In the genomic region with DNA sequence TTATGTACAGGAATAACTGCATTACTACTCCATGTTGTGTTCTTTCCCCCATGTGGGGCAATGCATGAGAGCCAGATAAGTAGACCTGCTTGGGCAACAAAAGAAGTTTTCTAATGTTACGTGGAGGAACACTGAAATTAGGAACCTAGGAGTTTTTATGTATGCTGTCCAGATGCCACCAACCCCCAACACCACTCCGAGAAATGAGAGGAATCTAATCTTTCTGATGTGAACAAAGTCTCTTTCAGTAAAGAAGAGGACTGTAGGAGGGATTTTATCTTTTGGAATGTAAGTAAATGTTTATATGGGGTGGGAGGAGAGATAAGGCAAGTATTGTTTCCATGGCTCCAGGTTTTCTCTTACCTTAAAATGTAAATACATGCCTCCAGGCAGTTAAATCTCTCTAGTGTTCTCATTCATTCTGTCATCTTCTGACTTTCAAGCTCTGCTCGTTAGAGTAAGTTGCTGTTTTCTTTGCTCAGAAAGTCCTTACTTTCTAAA, we compare ENCODE assay signal across 18 cellular contexts.
DNase-seq lines count a peak whose midpoint lies in the region; ATAC-seq and TF ChIP-seq lines count a peak whose summit lies in the region.
"Had no signal": no experiment of that assay in that cellular context is flagged by ENCODE, and none has a peak within 500 bp of the region (broad histone marks: within the 10 kb centered on the region; RNA-seq: fewer than 3 reads in every experiment).

No MANE protein-coding gene starts in this region.

- whole genome bisulfite sequencing in right cardiac atrium, result 59% methylated on average over 3 of the region's 3 CpGs
- 25% methylated on average over 2 of the region's 3 CpGs; no CpG with 5 or more reads in 1 of the 2 experiments for WGBS in endodermal cell (ENCODE audit: insufficient coverage in 1 of 2, insufficient read length in 1 of 2), 2 experiments
- no CpG with 5 or more reads among the region's 3 CpGs for whole genome bisulfite sequencing in mesodermal cell (ENCODE audit: insufficient coverage in 2 of 2), 2 experiments

- no peaks in the 10 kb centered on the region for H3K36me3 ChIP-seq in cardiac muscle cell
- no peaks in the 10 kb centered on the region for H3K36me3 ChIP-seq in endodermal cell (ENCODE audit: control insufficient read depth, insufficient read depth, low read length)
- H3K36me3 ChIP-seq in mesodermal cell (ENCODE audit: control insufficient read depth, insufficient read depth, low read length), result no peaks in the 10 kb centered on the region
- no peaks in the 10 kb centered on the region for H3K36me3 ChIP-seq in upper lobe of right lung
- no peaks in the 10 kb centered on the region for H3K36me3 ChIP-seq in WERI-Rb-1
- H3K36me3 ChIP-seq: BE2C had no signal

- peaks cover 27% of the 10 kb centered on the region for H3K9me3 Mint-ChIP-seq in endodermal cell

- peak overlapping the region; percentile 60 for H3K9ac ChIP-seq in endodermal cell (ENCODE audit: extremely low read depth, low read length, poor library complexity, severe bottlenecking)

- intact Hi-C loops in right cardiac atrium (cut with DNase I) (no loop called here), upper lobe of right lung (cut with DNase I) (no loop called here)

- H3K27ac ChIP-seq in cardiac muscle cell (peak overlapping the region; percentile 6), right cardiac atrium (ENCODE audit: low read length) (no peak overlapping the region), endodermal cell (ENCODE audit: low read depth, low read length) (no peak overlapping the region), mesodermal cell (ENCODE audit: low read depth, low read length, severe bottlenecking) (peak overlapping the region; percentile 50), upper lobe of right lung (no peak overlapping the region), WERI-Rb-1 (no peak overlapping the region)

- peak overlapping the region; percentile 30 for H3K4me3 Mint-ChIP-seq in endodermal cell
- H3K4me3 Mint-ChIP-seq: CD4-positive, alpha-beta memory T cell had no signal

- H3K4me1 ChIP-seq in cardiac muscle cell (ENCODE audit: low read depth), result peaks cover 7% of the 10 kb centered on the region
- H3K4me1 ChIP-seq in right cardiac atrium (ENCODE audit: control insufficient read depth, insufficient read depth, low read length), result no peaks in the 10 kb centered on the region
- no peaks in the 10 kb centered on the region for H3K4me1 ChIP-seq in endodermal cell (ENCODE audit: control insufficient read depth, insufficient read depth, low read length)
- H3K4me1 ChIP-seq in mesodermal cell (ENCODE audit: control insufficient read depth, insufficient read depth, low read length, poor library complexity, severe bottlenecking), result peaks cover 4% of the 10 kb centered on the region
- no peaks in the 10 kb centered on the region for H3K4me1 ChIP-seq in upper lobe of right lung

- H3K4me1 Mint-ChIP-seq in endodermal cell, result peaks cover 17% of the 10 kb centered on the region
- H3K4me1 Mint-ChIP-seq: CD4-positive, alpha-beta memory T cell had no signal

- H3K36me3 Mint-ChIP-seq in endodermal cell (ENCODE audit: low read depth), result peaks cover 17% of the 10 kb centered on the region
- H3K36me3 Mint-ChIP-seq: CD4-positive, alpha-beta memory T cell had no signal

- TF ChIP-seq CTCF in cardiac muscle cell (IDR thresholded peaks at IDR 0.05; ENCODE audit: low read depth, low read length), result no peak
- no peak for TF ChIP-seq CTCF in endodermal cell (conservative IDR thresholded peaks at IDR 0.05)
- no peak for TF ChIP-seq CTCF in upper lobe of right lung (IDR thresholded peaks at IDR 0.05)
- TF ChIP-seq CTCF in WERI-Rb-1 (IDR thresholded peaks at IDR 0.05; ENCODE audit: low read depth, low read length), result no peak

- H3K27ac Mint-ChIP-seq in endodermal cell, result peak overlapping the region; percentile 96
- H3K27ac Mint-ChIP-seq: CD4-positive, alpha-beta memory T cell had no signal

- DNase-seq in cardiac muscle cell (ENCODE audit: low read depth in 1 of 2, low spot score in 1 of 2), result peak in 1 of 2 donors; percentile 7
- no peak for DNase-seq in right cardiac atrium
- no peak for DNase-seq in endodermal cell
- no peak for DNase-seq in upper lobe of right lung
- no peak for DNase-seq in WERI-Rb-1
- DNase-seq in iPS-NIHi11 (ENCODE audit: low spot score), result no peak
- DNase-seq: 8988T; BE2C; CD4-positive, alpha-beta memory T cell; DMS79; NCI-H1092 treated with DMSO at 0.1 percent for 48 hours; NCI-H1694; NCI-H2107; NCI-H2227 treated with DMSO at 0.1 percent for 48 hours; NCI-H524 had no signal

- H3K27me3 ChIP-seq in cardiac muscle cell (no peaks in the 10 kb centered on the region), right cardiac atrium (ENCODE audit: control insufficient read depth, insufficient read depth) (no peaks in the 10 kb centered on the region), endodermal cell (ENCODE audit: control insufficient read depth, insufficient read depth, low read length, poor library complexity, severe bottlenecking) (no peaks in the 10 kb centered on the region), upper lobe of right lung (no peaks in the 10 kb centered on the region), WERI-Rb-1 (ENCODE audit: insufficient read depth, low read depth, severe bottlenecking) (no peaks in the 10 kb centered on the region)
- H3K27me3 ChIP-seq: BE2C had no signal

- H3K9me3 ChIP-seq in cardiac muscle cell (ENCODE audit: low read depth), result no peaks in the 10 kb centered on the region
- no peaks in the 10 kb centered on the region for H3K9me3 ChIP-seq in right cardiac atrium (ENCODE audit: control insufficient read depth, low read length)
- peaks cover 30% of the 10 kb centered on the region for H3K9me3 ChIP-seq in endodermal cell (ENCODE audit: control insufficient read depth, low read length)
- H3K9me3 ChIP-seq in mesodermal cell (ENCODE audit: control insufficient read depth, low read length), result no peaks in the 10 kb centered on the region
- H3K9me3 ChIP-seq in upper lobe of right lung, result peaks cover 6% of the 10 kb centered on the region
- H3K9me3 ChIP-seq in WERI-Rb-1 (ENCODE audit: severe bottlenecking), result no peaks in the 10 kb centered on the region
- H3K9me3 ChIP-seq: BE2C had no signal

- peaks cover 2% of the 10 kb centered on the region for H3K27me3 Mint-ChIP-seq in endodermal cell (ENCODE audit: insufficient read depth)
- H3K27me3 Mint-ChIP-seq: CD4-positive, alpha-beta memory T cell had no signal

- H3K4me3 ChIP-seq in cardiac muscle cell, result no peak overlapping the region
- no peak overlapping the region for H3K4me3 ChIP-seq in right cardiac atrium (ENCODE audit: low read length)
- peak overlapping the region; percentile 75 for H3K4me3 ChIP-seq in endodermal cell (ENCODE audit: low read length)
- no peak overlapping the region for H3K4me3 ChIP-seq in mesodermal cell (ENCODE audit: extremely low read depth, insufficient read depth, low read length, poor library complexity, severe bottlenecking)
- H3K4me3 ChIP-seq in upper lobe of right lung, result no peak overlapping the region
- H3K4me3 ChIP-seq in WERI-Rb-1 (ENCODE audit: low read depth, low read length), result no peak overlapping the region

- ATAC-seq in right cardiac atrium (no peak), upper lobe of right lung (peak; percentile 44), GM18498 (IDR thresholded peaks at IDR 0.05; ENCODE audit: unreplicated experiment) (no peak)
- ATAC-seq: Panc1 had no signal

Comparison
In these comparisons a context has a peak if more than half of its experiments do, and no peak if none do; other contexts are left out.
1. H3K27ac ChIP-seq: peak in cardiac muscle cell (single experiment) and mesodermal cell (single experiment); none in right cardiac atrium (single experiment), endodermal cell (single experiment), upper lobe of right lung (single experiment) and WERI-Rb-1 (single experiment).